ENCODE assay signal across 8 cellular contexts in the genomic region with DNA sequence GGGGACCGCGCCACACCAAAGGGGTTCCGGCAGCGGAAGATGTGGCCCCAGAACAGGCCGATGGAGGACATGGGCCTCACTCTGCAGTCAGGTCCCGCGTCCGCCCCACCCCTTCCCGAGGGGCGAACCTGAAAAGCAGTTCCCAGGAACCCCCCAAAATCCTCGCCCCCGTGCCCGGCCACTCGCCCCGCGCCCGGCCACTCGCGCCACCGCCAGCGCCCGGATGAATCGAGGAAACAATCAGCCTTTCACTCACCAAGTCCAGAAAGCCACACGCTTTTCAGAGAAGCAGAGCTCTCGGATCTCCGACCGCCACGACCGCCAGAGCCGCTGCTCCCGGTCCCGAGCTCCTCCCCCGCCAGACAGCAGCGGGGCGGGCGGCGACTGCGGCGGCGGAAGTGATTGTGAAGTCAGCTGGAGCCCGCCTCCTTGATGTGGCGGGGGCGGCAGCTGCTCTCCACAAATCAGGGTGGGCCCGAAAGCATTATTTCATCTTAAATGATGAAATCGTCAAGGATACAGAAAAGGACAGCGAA. TPM values are rescaled to one million over a fixed set of nuclear protein-coding genes. Genes with fewer than 3 reads are reported as not detected.
DNase-seq lines count a peak whose midpoint lies in the region; ATAC-seq and TF ChIP-seq lines count a peak whose summit lies in the region.

A gene with protein sequence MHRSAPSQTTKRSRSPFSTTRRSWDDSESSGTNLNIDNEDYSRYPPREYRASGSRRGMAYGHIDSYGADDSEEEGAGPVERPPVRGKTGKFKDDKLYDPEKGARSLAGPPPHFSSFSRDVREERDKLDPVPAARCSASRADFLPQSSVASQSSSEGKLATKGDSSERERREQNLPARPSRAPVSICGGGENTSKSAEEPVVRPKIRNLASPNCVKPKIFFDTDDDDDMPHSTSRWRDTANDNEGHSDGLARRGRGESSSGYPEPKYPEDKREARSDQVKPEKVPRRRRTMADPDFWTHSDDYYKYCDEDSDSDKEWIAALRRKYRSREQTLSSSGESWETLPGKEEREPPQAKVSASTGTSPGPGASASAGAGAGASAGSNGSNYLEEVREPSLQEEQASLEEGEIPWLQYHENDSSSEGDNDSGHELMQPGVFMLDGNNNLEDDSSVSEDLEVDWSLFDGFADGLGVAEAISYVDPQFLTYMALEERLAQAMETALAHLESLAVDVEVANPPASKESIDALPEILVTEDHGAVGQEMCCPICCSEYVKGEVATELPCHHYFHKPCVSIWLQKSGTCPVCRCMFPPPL (minus strand): TSS at position 338 of the 536 bp plus-strand sequence. CDS start 2,380 bp downstream, outside the sequence.

- ATAC-seq in GM21390 (IDR thresholded peaks at IDR 0.05; ENCODE audit: unreplicated experiment), result peak; percentile 91
- ATAC-seq in activated T-helper 17 cell treated with anti-CD3 and anti-CD28 coated beads, Interleukin-2, amount 50 U/mL, for 72 hours (replicated peaks), result peak; percentile 89
- peak; percentile 86 for ATAC-seq in naive thymus-derived CD4-positive, alpha-beta T cell
- peak; percentile 95 for ATAC-seq in stimulated activated memory B cell treated with anti-CD40 and anti-IgM and Interleukin-4, amounts not matched to agents 10 μg/mL and 1 μg/mL and 100 μg/mL, for 72 hours

- H3K27ac Mint-ChIP-seq in Calu3 (ENCODE audit: unreplicated experiment), result peak within 1 kb of the TSS; percentile 69
- peak within 1 kb of the TSS; percentile 83 for H3K27ac Mint-ChIP-seq in activated T-helper 17 cell treated with anti-CD3 and anti-CD28 coated beads, Interleukin-2, amount 50 U/mL, for 72 hours
- H3K27ac Mint-ChIP-seq in naive thymus-derived CD4-positive, alpha-beta T cell, result peak within 1 kb of the TSS; percentile 80 to 94 (median 92)
- H3K27ac Mint-ChIP-seq in stimulated activated memory B cell treated with anti-CD40 and anti-IgM and Interleukin-4, amounts not matched to agents 10 μg/mL and 1 μg/mL and 100 μg/mL, for 72 hours, result peak within 1 kb of the TSS; percentile 69

- H3K79me2 ChIP-seq in fibroblast of lung (ENCODE audit: control insufficient read depth, insufficient read depth, low read length), result no peaks in the 10 kb centered on the region

- H3K36me3 Mint-ChIP-seq in Calu3 (ENCODE audit: insufficient read depth, unreplicated experiment), result peaks cover 31% of the 10 kb centered on the region
- H3K36me3 Mint-ChIP-seq in activated T-helper 17 cell treated with anti-CD3 and anti-CD28 coated beads, Interleukin-2, amount 50 U/mL, for 72 hours (ENCODE audit: low read depth), result peaks cover 37% of the 10 kb centered on the region
- H3K36me3 Mint-ChIP-seq in naive thymus-derived CD4-positive, alpha-beta T cell, result peaks cover 0 to 14% (median 3%) of the 10 kb centered on the region in 5 donors
- peaks cover 21% of the 10 kb centered on the region for H3K36me3 Mint-ChIP-seq in stimulated activated memory B cell treated with anti-CD40 and anti-IgM and Interleukin-4, amounts not matched to agents 10 μg/mL and 1 μg/mL and 100 μg/mL, for 72 hours

- H3K27me3 ChIP-seq in HUES6 (ENCODE audit: control insufficient read depth, insufficient read depth, low read length) (no peaks in the 10 kb centered on the region), fibroblast of lung (ENCODE audit: control insufficient read depth, insufficient read depth, low read length) (no peaks in the 10 kb centered on the region)
- no peaks in the 10 kb centered on the region for H3K27me3 ChIP-seq in naive thymus-derived CD4-positive, alpha-beta T cell (ENCODE audit: control insufficient read depth in 2 of 2, insufficient read depth in 2 of 2, low read length in 2 of 2)

- CTCF ChIA-PET in Calu3 (lab: Charles Lee), result interaction anchor here (0.7 to 1.0 kb wide), 3 partner anchors 17 to 336 kb away, joined by 3 to 4 read pairs (median 3); a partner anchor contains a TSS
- CTCF ChIA-PET in naive thymus-derived CD4-positive, alpha-beta T cell (lab: Charles Lee), result interaction anchor here (1.4 kb wide), 1 partner anchor 337 kb away, joined by 7 read pairs; a partner anchor contains a TSS

- H3K36me3 ChIP-seq in HUES6 (ENCODE audit: control insufficient read depth, insufficient read depth, low read length) (peaks cover 31% of the 10 kb centered on the region), fibroblast of lung (ENCODE audit: control insufficient read depth, insufficient read depth, low read length) (peaks cover 2% of the 10 kb centered on the region)
- peaks cover 0 to 10% (median 0%) of the 10 kb centered on the region in 3 experiments for H3K36me3 ChIP-seq in naive thymus-derived CD4-positive, alpha-beta T cell (ENCODE audit: control insufficient read depth in 2 of 3, insufficient read depth in 3 of 3, low read length in 3 of 3)

- peaks cover 18% of the 10 kb centered on the region for H3K4me1 ChIP-seq in HUES6 (ENCODE audit: control insufficient read depth, insufficient read depth, low read length)
- no peaks in the 10 kb centered on the region for H3K4me1 ChIP-seq in fibroblast of lung (ENCODE audit: control insufficient read depth, extremely low read depth, insufficient read depth, low read length)
- peaks cover 13 to 15% of the 10 kb centered on the region in 2 donors for H3K4me1 ChIP-seq in naive thymus-derived CD4-positive, alpha-beta T cell (ENCODE audit: control insufficient read depth in 2 of 2, insufficient read depth in 2 of 2, low read length in 2 of 2)

- no peaks in the 10 kb centered on the region for H3K9me3 Mint-ChIP-seq in Calu3 (ENCODE audit: low read depth, unreplicated experiment)
- H3K9me3 Mint-ChIP-seq in activated T-helper 17 cell treated with anti-CD3 and anti-CD28 coated beads, Interleukin-2, amount 50 U/mL, for 72 hours, result no peaks in the 10 kb centered on the region
- peaks cover 0 to 12% (median 2%) of the 10 kb centered on the region in 11 donors for H3K9me3 Mint-ChIP-seq in naive thymus-derived CD4-positive, alpha-beta T cell
- H3K9me3 Mint-ChIP-seq in stimulated activated memory B cell treated with anti-CD40 and anti-IgM and Interleukin-4, amounts not matched to agents 10 μg/mL and 1 μg/mL and 100 μg/mL, for 72 hours, result no peaks in the 10 kb centered on the region

- H3K4me3 ChIP-seq in HUES6 (ENCODE audit: low read depth, low read length), result peak within 1 kb of the TSS; percentile 90
- peak within 1 kb of the TSS; percentile 68 to 79 (median 74) for H3K4me3 ChIP-seq in fibroblast of lung (replicated peaks in 1 of 4; ENCODE audit: control extremely low read depth in 1 of 4, insufficient read depth in 1 of 4, low read depth in 3 of 4, low read length in 4 of 4)
- peak within 1 kb of the TSS; percentile 68 for H3K4me3 ChIP-seq in naive thymus-derived CD4-positive, alpha-beta T cell (ENCODE audit: low read length)

- POLR2A ChIA-PET in naive thymus-derived CD4-positive, alpha-beta T cell (lab: Charles Lee), result interaction anchor here (0.9 kb wide), 1 partner anchor 337 kb away, joined by 3 read pairs; no protein-coding TSS in a partner anchor

- peak; percentile 77 for DNase-seq in Calu3
- peak; percentile 75 for DNase-seq in RKO (ENCODE audit: low spot score)
- DNase-seq in fibroblast of lung (ENCODE audit: low read depth in 2 of 2), result peak; percentile 71 to 72
- DNase-seq in naive thymus-derived CD4-positive, alpha-beta T cell, result peak; percentile 41 to 74 (median 70)

- peaks cover 26% of the 10 kb centered on the region for H3K4me1 Mint-ChIP-seq in Calu3 (ENCODE audit: low read depth, unreplicated experiment)
- H3K4me1 Mint-ChIP-seq in activated T-helper 17 cell treated with anti-CD3 and anti-CD28 coated beads, Interleukin-2, amount 50 U/mL, for 72 hours, result peaks cover 19% of the 10 kb centered on the region
- peaks cover 20 to 37% (median 29%) of the 10 kb centered on the region in 7 donors for H3K4me1 Mint-ChIP-seq in naive thymus-derived CD4-positive, alpha-beta T cell
- H3K4me1 Mint-ChIP-seq in stimulated activated memory B cell treated with anti-CD40 and anti-IgM and Interleukin-4, amounts not matched to agents 10 μg/mL and 1 μg/mL and 100 μg/mL, for 72 hours, result peaks cover 28% of the 10 kb centered on the region

- H3K9ac ChIP-seq in HUES6 (ENCODE audit: low read length) (peak within 1 kb of the TSS; percentile 78), fibroblast of lung (ENCODE audit: insufficient read depth, low read length) (peak within 1 kb of the TSS; percentile 74)

- H3K4me3 Mint-ChIP-seq in Calu3 (ENCODE audit: low read depth, unreplicated experiment), result peak within 1 kb of the TSS; percentile 91
- H3K4me3 Mint-ChIP-seq in activated T-helper 17 cell treated with anti-CD3 and anti-CD28 coated beads, Interleukin-2, amount 50 U/mL, for 72 hours, result peak within 1 kb of the TSS; percentile 85
- peak within 1 kb of the TSS; percentile 69 to 90 (median 85) for H3K4me3 Mint-ChIP-seq in naive thymus-derived CD4-positive, alpha-beta T cell
- H3K4me3 Mint-ChIP-seq in stimulated activated memory B cell treated with anti-CD40 and anti-IgM and Interleukin-4, amounts not matched to agents 10 μg/mL and 1 μg/mL and 100 μg/mL, for 72 hours, result peak within 1 kb of the TSS; percentile 84

- no peaks in the 10 kb centered on the region for H3K27me3 Mint-ChIP-seq in Calu3 (ENCODE audit: unreplicated experiment)
- H3K27me3 Mint-ChIP-seq in activated T-helper 17 cell treated with anti-CD3 and anti-CD28 coated beads, Interleukin-2, amount 50 U/mL, for 72 hours, result no peaks in the 10 kb centered on the region
- H3K27me3 Mint-ChIP-seq in naive thymus-derived CD4-positive, alpha-beta T cell, result peaks cover 0 to 12% (median 0%) of the 10 kb centered on the region in 5 donors
- H3K27me3 Mint-ChIP-seq in stimulated activated memory B cell treated with anti-CD40 and anti-IgM and Interleukin-4, amounts not matched to agents 10 μg/mL and 1 μg/mL and 100 μg/mL, for 72 hours, result no peaks in the 10 kb centered on the region

- BruUV-seq in Calu3 (replicated peaks; lab: Mats Ljungman, UMichigan), result TSS peak; percentile 39

- intact Hi-C loops in Calu3 (cut with micrococcal nuclease; ENCODE audit: unreplicated experiment), result no loop called here
- intact Hi-C loops in naive thymus-derived CD4-positive, alpha-beta T cell (cut with micrococcal nuclease), result loop anchor here (2.0 to 10.0 kb wide), 4 partner anchors 120 to 666 kb away; a partner anchor contains a TSS

- peak within 1 kb of the TSS; percentile 80 for H3K4me2 ChIP-seq in fibroblast of lung (ENCODE audit: extremely low read depth, insufficient read depth, low read length)

- H3K27ac ChIP-seq in HUES6 (ENCODE audit: low read depth, low read length) (peak within 1 kb of the TSS; percentile 44; the same call in 1 of the 2 replicates), fibroblast of lung (ENCODE audit: insufficient read depth, low read length) (peak within 1 kb of the TSS; percentile 58)
- H3K27ac ChIP-seq in naive thymus-derived CD4-positive, alpha-beta T cell (ENCODE audit: low read depth, low read length), result peak within 1 kb of the TSS; percentile 81

- TF ChIP-seq CTCF in Calu3 (IDR thresholded peaks at IDR 0.05; ENCODE audit: unreplicated experiment), result no peak
- no peak for TF ChIP-seq CTCF in fibroblast of lung (conservative IDR thresholded peaks at IDR 0.05 in 1 of 2, IDR thresholded peaks at IDR 0.05 in 1 of 2; ENCODE audit: low read depth in 1 of 2, low read length in 2 of 2)

- peaks cover 7% of the 10 kb centered on the region for H3K9me3 ChIP-seq in HUES6 (ENCODE audit: control insufficient read depth, insufficient read depth, low read depth, low read length)
- H3K9me3 ChIP-seq in fibroblast of lung (ENCODE audit: control insufficient read depth, insufficient read depth, low read depth, low read length), result no peaks in the 10 kb centered on the region
- H3K9me3 ChIP-seq in naive thymus-derived CD4-positive, alpha-beta T cell (ENCODE audit: control insufficient read depth in 2 of 3, low read length in 3 of 3), result no peaks in the 10 kb centered on the region

- H4K20me1 ChIP-seq in fibroblast of lung (ENCODE audit: control insufficient read depth, extremely low read depth, insufficient read depth, low read length), result no peaks in the 10 kb centered on the region

- peak within 1 kb of the TSS; percentile 53 for H2AFZ ChIP-seq in fibroblast of lung (ENCODE audit: low read length)

RNA-seq across cellular contexts. Expression of the gene that starts here (rescaled TPM):
- total RNA-seq in Calu3 (2022) (45.6 and 53.8 TPM in 2 replicates), fibroblast of lung (28.2 and 28.5 TPM in 2 replicates)
- total RNA-seq in activated T-helper 17 cell treated with anti-CD3 and anti-CD28 coated beads, Interleukin-2, amount 50 U/mL, for 72 hours, result 10 to 100 TPM; 13.6 to 21.3 TPM
- 17.2 and 24.7 TPM in 2 replicates for polyA plus RNA-seq in fibroblast of lung
- 24.3 and 29.6 TPM in 2 replicates for polyA plus RNA-seq in fibroblast of lung (2012)
- 9.7 and 20.8 TPM in 2 replicates for polyA minus RNA-seq in fibroblast of lung (ENCODE audit: low replicate concordance)
- 10 to 100 TPM; 14.4 to 27.0 (median 22.5) TPM for total RNA-seq in naive thymus-derived CD4-positive, alpha-beta T cell
- polyA plus RNA-seq in naive thymus-derived CD4-positive, alpha-beta T cell, result 10 to 100 TPM; 40.4 to 53.5 TPM

Comparison
In these comparisons a context has a peak if more than half of its experiments do, and no peak if none do; other contexts are left out.
1. Peak in every context shown above with its lines: DNase-seq, ATAC-seq, H3K4me3 ChIP-seq and H3K27ac ChIP-seq.